9 cellular contexts compared by ENCODE assay signal in genomic region chr16:89482824-89483220, GRCh38. TPM values are rescaled to one million over a fixed set of nuclear protein-coding genes. Genes with fewer than 3 reads are reported as not detected.
DNase-seq lines count a peak whose midpoint lies in the region; ATAC-seq and TF ChIP-seq lines count a peak whose summit lies in the region.
"Had no signal": no experiment of that assay in that cellular context is flagged by ENCODE, and none has a peak within 500 bp of the region (broad histone marks: within the 10 kb centered on the region; RNA-seq: fewer than 3 reads in every experiment).

No MANE protein-coding gene starts in this region.

- H4K8ac ChIP-seq in trophoblast cell (ENCODE audit: low read depth, low read length): no peak overlapping the region

- no peak for TF ChIP-seq CTCF in coronary artery (IDR thresholded peaks at IDR 0.05)

- H2BK120ac ChIP-seq in trophoblast cell (ENCODE audit: insufficient read depth, low read length, poor library complexity): no peak overlapping the region

- H3K4me2 ChIP-seq in GM23248 (ENCODE audit: unreplicated experiment): peak overlapping the region; percentile 12
- H3K4me2 ChIP-seq in trophoblast cell (ENCODE audit: low read length): no peak overlapping the region

- H3K9me3 ChIP-seq in GM23248 (ENCODE audit: low read depth): no peaks in the 10 kb centered on the region
- no peaks in the 10 kb centered on the region for H3K9me3 ChIP-seq in trophoblast cell (ENCODE audit: insufficient read depth, low read depth, low read length)

- no peaks in the 10 kb centered on the region for H3K79me1 ChIP-seq in trophoblast cell (ENCODE audit: low read length)

- peak overlapping the region; percentile 90 to 99 for H3K27ac Mint-ChIP-seq in T-cell

- in situ Hi-C loops in GM23248 (cut with MboI): no loop called here

- intact Hi-C loops in sciatic nerve (cut with DNase I): no loop called here

- H3F3A ChIP-seq in GM23248 (ENCODE audit: insufficient read depth): peaks cover 28% of the 10 kb centered on the region; the same call in 1 of the 2 replicates

- H3K4me3 Mint-ChIP-seq in T-cell: peak overlapping the region; percentile 62 to 92 (median 77)

- H3K36me3 Mint-ChIP-seq in T-cell: peaks cover 25% of the 10 kb centered on the region

- H2AFZ ChIP-seq in GM23248 (no peak overlapping the region), trophoblast cell (ENCODE audit: insufficient read depth, low read length, poor library complexity) (no peak overlapping the region)

- ATAC-seq in T-cell (replicated peaks in 1 of 4) (no peak), sciatic nerve (no peak)

- H3K9ac ChIP-seq in GM23248: peak overlapping the region; percentile 5; the same call in 1 of the 2 replicates
- H3K9ac ChIP-seq in trophoblast cell (ENCODE audit: low read length): no peak overlapping the region

- H3K79me2 ChIP-seq in GM23248 (ENCODE audit: insufficient read depth): peaks cover 100% of the 10 kb centered on the region
- peaks cover 42% of the 10 kb centered on the region for H3K79me2 ChIP-seq in trophoblast cell (ENCODE audit: control insufficient read depth, insufficient read depth, low read length, poor library complexity)

- H3K4me1 Mint-ChIP-seq in T-cell: peaks cover 90 to 94% (median 92%) of the 10 kb centered on the region in 3 donors

- DNase-seq in GM23248 (no peak), T-cell (no peak), epithelial cell of prostate (ENCODE audit: low read depth, low spot score) (no peak), trophoblast cell (no peak), coronary artery (ENCODE audit: low spot score) (no peak), substantia nigra (lab: John Stamatoyannopoulos, UW) (no peak), sciatic nerve (ENCODE audit: low spot score) (no peak), DMS153 treated with DMSO at 0.1 percent for 48 hours (lab: John Stamatoyannopoulos, UW; ENCODE audit: unreplicated experiment) (no peak)
- DNase-seq: activated CD4-positive, alpha-beta T cell treated with anti-CD3 and anti-CD28 coated beads for 4 hours had no signal

- no peak overlapping the region for H3K23ac ChIP-seq in trophoblast cell (ENCODE audit: low read length)

- peak overlapping the region; percentile 85 for H3K4ac ChIP-seq in trophoblast cell (ENCODE audit: low read depth, low read length)

- CTCF ChIA-PET in T-cell (lab: Charles Lee): interaction anchor here in 1 of 2 donors (1.2 kb wide), 1 partner anchor 18 kb away, joined by 4 read pairs; no protein-coding TSS in a partner anchor

- H3K4me3 ChIP-seq in GM23248: no peak overlapping the region
- H3K4me3 ChIP-seq in trophoblast cell (ENCODE audit: low read depth, low read length): no peak overlapping the region
- no peak overlapping the region for H3K4me3 ChIP-seq in coronary artery

- H3K36me3 ChIP-seq in GM23248 (ENCODE audit: low read depth): no peaks in the 10 kb centered on the region
- H3K36me3 ChIP-seq in trophoblast cell (ENCODE audit: control insufficient read depth in 1 of 2, insufficient read depth in 2 of 2, low read length in 2 of 2): peaks cover 0 to 6% of the 10 kb centered on the region in 2 experiments

- WGBS in GM23248 (ENCODE audit: low coverage in 1 of 2, low lambda C conversion rate in 2 of 2, missing lambda C conversion rate in 2 of 2), 2 experiments: 33 to 39% methylated on average over 5 of the region's 5 CpGs
- WGBS in trophoblast cell (ENCODE audit: extremely low coverage, insufficient coverage, insufficient read length): no CpG with 5 or more reads among the region's 5 CpGs

- H3K27me3 Mint-ChIP-seq in T-cell: no peaks in the 10 kb centered on the region

- H3K14ac ChIP-seq in trophoblast cell (ENCODE audit: low read length): no peak overlapping the region

- peak overlapping the region; percentile 32; the same call in 1 of the 2 replicates for H3K27ac ChIP-seq in GM23248
- H3K27ac ChIP-seq in epithelial cell of prostate: peak overlapping the region; percentile 30
- H3K27ac ChIP-seq in trophoblast cell (ENCODE audit: low read depth, low read length): no peak overlapping the region
- H3K27ac ChIP-seq in coronary artery: no peak overlapping the region
- H3K27ac ChIP-seq in substantia nigra (ENCODE audit: low read depth, low read length, poor library complexity, severe bottlenecking): no peak overlapping the region

- POLR2A ChIA-PET in T-cell (lab: Charles Lee): interaction anchor here (0.5 to 1.1 kb wide), 4 partner anchors 8 to 75 kb away, joined by 3 to 8 read pairs (median 4); no protein-coding TSS in a partner anchor

- no peaks in the 10 kb centered on the region for H3K27me3 ChIP-seq in GM23248 (replicated peaks; ENCODE audit: insufficient read depth)
- no peaks in the 10 kb centered on the region for H3K27me3 ChIP-seq in trophoblast cell (ENCODE audit: insufficient read depth, low read length)

- H3K18ac ChIP-seq in trophoblast cell (ENCODE audit: low read length): no peak overlapping the region

- H4K91ac ChIP-seq in trophoblast cell (ENCODE audit: low read depth, low read length): no peak overlapping the region

- H3K9me3 Mint-ChIP-seq in T-cell: no peaks in the 10 kb centered on the region

- no peak overlapping the region for H2BK5ac ChIP-seq in trophoblast cell (ENCODE audit: low read depth, low read length, poor library complexity)

- H4K12ac ChIP-seq in trophoblast cell (ENCODE audit: low read depth, low read length): no peak overlapping the region

- H3K4me1 ChIP-seq in GM23248 (ENCODE audit: insufficient read depth) (peaks cover 54% of the 10 kb centered on the region), trophoblast cell (ENCODE audit: control insufficient read depth in 1 of 2, insufficient read depth in 2 of 2, low read length in 2 of 2) (peaks cover 11 to 17% of the 10 kb centered on the region in 2 experiments)

- H2BK12ac ChIP-seq in trophoblast cell (ENCODE audit: low read length): no peak overlapping the region

- peaks cover 81% of the 10 kb centered on the region for H4K20me1 ChIP-seq in GM23248 (ENCODE audit: insufficient read depth)

- no peaks in the 10 kb centered on the region for H3K9me2 ChIP-seq in GM23248 (ENCODE audit: insufficient read depth)

- H2AK5ac ChIP-seq in trophoblast cell (ENCODE audit: low read length): no peak overlapping the region

RNA-seq across cellular contexts. Expression of gene ANKRD11, which starts 7.5 kb away (rescaled TPM):
- 83.8 and 84.7 TPM in 2 replicates for total RNA-seq in GM23248 (2014; rRNA removed; shearing (Covaris generic))
- polyA plus RNA-seq in GM23248 (2016; fragmentation: Nextera tagmentation; extraction: Ambion mirVana): 34.7 and 39.3 TPM in 2 replicates
- total RNA-seq in T-cell (100 to 1,000 TPM; 257 to 294 (median 271) TPM), sciatic nerve (140 TPM)
- polyA plus RNA-seq in trophoblast cell (2013): 101 and 102 TPM in 2 replicates

RNA-seq across cellular contexts. Expression of gene SPG7, which starts 25.4 kb away (rescaled TPM):
- 155 and 215 TPM in 2 replicates for total RNA-seq in GM23248 (2014; rRNA removed; shearing (Covaris generic))
- polyA plus RNA-seq in GM23248 (2016; fragmentation: Nextera tagmentation; extraction: Ambion mirVana): 47.5 and 53.9 TPM in 2 replicates
- total RNA-seq in T-cell: 100 to 1,000 TPM; 161 to 203 (median 184) TPM
- 43.6 and 45.1 TPM in 2 replicates for polyA plus RNA-seq in trophoblast cell (2013)
- total RNA-seq in sciatic nerve: 104 TPM

Comparison
In these comparisons a context has a peak if more than half of its experiments do, and no peak if none do; other contexts are left out.
1. H3K27ac ChIP-seq: peak in GM23248 (single experiment) and epithelial cell of prostate (single experiment); none in trophoblast cell (single experiment), coronary artery (0 of 2) and substantia nigra (single experiment).